In the genomic region with DNA sequence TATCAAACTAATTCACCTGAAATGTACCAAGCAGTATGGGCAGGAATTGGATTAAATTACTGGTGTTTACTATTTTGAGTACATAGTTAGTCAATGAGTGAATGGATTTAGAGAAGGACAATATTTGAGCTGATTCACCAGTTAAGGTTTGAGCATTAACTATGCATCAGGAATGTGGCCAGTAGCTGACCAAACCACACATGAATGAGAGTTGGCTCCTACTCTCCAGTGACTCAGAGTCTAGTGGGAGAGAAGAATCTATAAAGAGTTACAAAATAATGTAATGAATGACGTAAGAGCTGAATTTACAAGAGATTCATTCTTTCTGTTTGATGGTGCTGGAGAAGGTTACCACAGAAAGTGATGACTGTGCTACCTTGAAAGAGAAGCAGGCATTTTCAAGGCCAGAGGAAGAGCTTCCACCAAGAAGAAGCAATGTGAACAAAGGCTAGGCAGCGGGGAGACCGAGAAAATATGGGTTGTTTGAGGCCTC, we compare ENCODE assay signal across 9 cellular contexts. TPM values are rescaled to one million over a fixed set of nuclear protein-coding genes. Genes with fewer than 3 reads are reported as not detected.
A peak's percentile ranks its signal among the peaks of the same experiment; 100 is the strongest.
DNase-seq lines count a peak whose midpoint lies in the region; ATAC-seq, FAIRE-seq and TF ChIP-seq lines count a peak whose summit lies in the region.
"Had no signal": no experiment of that assay in that cellular context is flagged by ENCODE, and none has a peak within 500 bp of the region (broad histone marks: within the 10 kb centered on the region; RNA-seq: fewer than 3 reads in every experiment).

No MANE protein-coding gene starts in this region.

- no peak overlapping the region for H3K27ac ChIP-seq in small intestine (ENCODE audit: low read depth in 1 of 2, low read length in 1 of 2)

- DNase-seq in NK-92 treated with Interleukin-12 subunit alpha and Interleukin-12 subunit beta, amount 100 ng/mL, for 24 hours (lab: John Stamatoyannopoulos, UW) = peak; percentile 9
- no peak for DNase-seq in NK-92 (lab: John Stamatoyannopoulos, UW; ENCODE audit: unreplicated experiment)
- peak; percentile 98 for DNase-seq in RPMI7951 (ENCODE audit: low read depth)
- peak; percentile 99 for DNase-seq in fibroblast of pulmonary artery (ENCODE audit: low read depth)
- peak; percentile 67 for DNase-seq in small intestine
- DNase-seq in G401 (ENCODE audit: low spot score) = no peak
- no peak for DNase-seq in activated effector memory CD4-positive, alpha-beta T cell treated with Interleukin-2 at 50 U/mL for 16 hours
- DNase-seq: effector memory CD8-positive, alpha-beta T cell had no signal

- no peak for ATAC-seq in HG02973 (IDR thresholded peaks at IDR 0.05; ENCODE audit: unreplicated experiment)
- ATAC-seq: effector memory CD8-positive, alpha-beta T cell had no signal

- no peak for FAIRE-seq in small intestine (lab: Jason Lieb, UNC)

- H3K4me1 ChIP-seq in small intestine (ENCODE audit: control insufficient read depth in 2 of 2, insufficient read depth in 1 of 2, low read depth in 1 of 2, low read length in 1 of 2) = peaks cover 0 to 2% of the 10 kb centered on the region in 2 donors

- H3K27me3 ChIP-seq in small intestine (ENCODE audit: control insufficient read depth in 2 of 2, insufficient read depth in 2 of 2, low read length in 2 of 2) = no peaks in the 10 kb centered on the region

- WGBS in small intestine, 3 donors = 73 to 75% (median 75%) methylated on average over 3 of the region's 3 CpGs

- in situ Hi-C loops in G401 (cut with HindIII; ENCODE audit: low sequenced_read_pairs) = no loop called here

- H3K36me3 ChIP-seq in small intestine (ENCODE audit: control insufficient read depth in 2 of 2, insufficient read depth in 2 of 2, low read length in 2 of 2) = no peaks in the 10 kb centered on the region

- H3K4me3 ChIP-seq in fibroblast of pulmonary artery (replicated peaks; ENCODE audit: low read depth, low read length) = no peak overlapping the region
- H3K4me3 ChIP-seq in small intestine (ENCODE audit: low read depth in 1 of 2, low read length in 2 of 2) = no peak overlapping the region

- H3K9me3 ChIP-seq in small intestine (ENCODE audit: control insufficient read depth, low read depth) = no peaks in the 10 kb centered on the region

- TF ChIP-seq CTCF in fibroblast of pulmonary artery (IDR thresholded peaks at IDR 0.05; ENCODE audit: low read length, missing control alignments) = no peak

RNA-seq across cellular contexts. Expression of a gene that starts 6.6 kb away (rescaled TPM):
- not detected in 2 replicates for total RNA-seq in RPMI7951 (2014; rRNA removed; shearing (Covaris generic))
- polyA plus RNA-seq in small intestine = 10 to 100 TPM; 18.6 to 74.0 (median 53.7) TPM
- not detected in 2 replicates for total RNA-seq in G401 (2014; rRNA removed; shearing (Covaris generic))

RNA-seq across cellular contexts. Expression of a gene that starts 9.9 kb away (rescaled TPM):
- 0.29 and 0.48 TPM in 2 replicates for total RNA-seq in RPMI7951 (2014; rRNA removed; shearing (Covaris generic))
- 1 to 10 TPM in 1 of 3 donors, not detected in 2; 1.6 TPM for polyA plus RNA-seq in small intestine
- total RNA-seq in G401 (2014; rRNA removed; shearing (Covaris generic)) = not detected in 2 replicates

RNA-seq across cellular contexts. Expression of a gene that starts 18.0 kb away (rescaled TPM):
- 0.10 and 0.24 TPM in 2 replicates for total RNA-seq in RPMI7951 (2014; rRNA removed; shearing (Covaris generic))
- 10 to 100 TPM in 1 of 3 donors, 1 to 10 TPM in 2; 1.1 to 11.6 (median 5.4) TPM for polyA plus RNA-seq in small intestine
- total RNA-seq in G401 (2014; rRNA removed; shearing (Covaris generic)) = 1.1 TPM in 1 of 2 replicates, not detected in the other

Comparison
In these comparisons a context has a peak if more than half of its experiments do, and no peak if none do; other contexts are left out.
1. DNase-seq: peak in NK-92 treated with Interleukin-12 subunit alpha and Interleukin-12 subunit beta, amount 100 ng/mL, for 24 hours (single experiment), RPMI7951 (single experiment), fibroblast of pulmonary artery (single experiment) and small intestine (single experiment); none in NK-92 (single experiment), G401 (single experiment) and activated effector memory CD4-positive, alpha-beta T cell treated with Interleukin-2 at 50 U/mL for 16 hours (single experiment).